ENCODE assay signal across 9 cellular contexts in the genomic region with DNA sequence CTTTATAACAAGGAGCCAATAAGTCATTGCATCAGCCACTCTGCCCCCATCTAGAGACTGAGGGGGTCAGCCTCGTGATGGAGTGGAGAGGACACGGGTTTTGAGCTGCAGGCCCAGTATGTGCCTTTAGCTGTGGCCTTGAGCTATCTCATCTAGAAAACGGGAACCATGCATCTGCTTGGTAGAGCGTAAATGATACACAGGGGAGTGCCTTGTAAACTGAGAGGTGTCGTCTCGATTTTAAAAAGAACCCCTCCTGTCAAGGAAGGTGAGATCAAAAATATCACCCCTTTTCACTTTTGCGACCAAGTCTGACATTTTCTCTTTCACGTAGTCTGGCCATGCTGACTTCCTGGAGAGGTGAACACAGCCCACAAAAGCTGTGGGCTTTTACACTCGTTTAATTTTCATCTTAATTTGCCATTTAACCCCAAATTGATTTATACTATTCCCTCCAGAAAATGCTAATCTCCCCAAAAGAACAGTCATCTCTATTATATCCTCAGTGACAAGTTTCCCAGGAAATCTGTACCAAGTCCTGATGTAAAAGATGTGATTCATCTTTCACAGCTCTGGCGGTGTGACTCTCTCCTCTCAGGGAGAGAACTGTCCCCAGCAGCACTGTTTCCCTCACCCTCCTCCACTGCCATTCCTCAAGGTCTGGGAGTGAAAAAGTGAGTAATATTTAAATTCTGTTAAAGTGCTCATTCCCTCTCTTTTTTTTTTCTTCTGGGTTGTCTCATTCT. TPM values are rescaled to one million over a fixed set of nuclear protein-coding genes. Genes with fewer than 3 reads are reported as not detected.
A peak's percentile ranks its signal among the peaks of the same experiment; 100 is the strongest.
DNase-seq lines count a peak whose midpoint lies in the region; ATAC-seq and TF ChIP-seq lines count a peak whose summit lies in the region.
"Had no signal": no experiment of that assay in that cellular context is flagged by ENCODE, and none has a peak within 500 bp of the region (broad histone marks: within the 10 kb centered on the region; RNA-seq: fewer than 3 reads in every experiment).

No MANE protein-coding gene starts in this region.

- H3K9me3 Mint-ChIP-seq in central memory CD8-positive, alpha-beta T cell = no peaks in the 10 kb centered on the region
- no peaks in the 10 kb centered on the region for H3K9me3 Mint-ChIP-seq in stimulated activated naive CD8-positive, alpha-beta T cell treated with anti-CD3 and anti-CD28 coated beads, Interleukin-15, amount 100 ng/mL, for 72 hours

- H3K4me3 Mint-ChIP-seq in central memory CD8-positive, alpha-beta T cell = peak overlapping the region; percentile 67
- peak overlapping the region; percentile 69 to 74 for H3K4me3 Mint-ChIP-seq in stimulated activated naive CD8-positive, alpha-beta T cell treated with anti-CD3 and anti-CD28 coated beads, Interleukin-15, amount 100 ng/mL, for 72 hours

- peak overlapping the region; percentile 94 for H3K27ac Mint-ChIP-seq in central memory CD8-positive, alpha-beta T cell (ENCODE audit: low read depth)
- H3K27ac Mint-ChIP-seq in stimulated activated naive CD8-positive, alpha-beta T cell treated with anti-CD3 and anti-CD28 coated beads, Interleukin-15, amount 100 ng/mL, for 72 hours = peak overlapping the region; percentile 93 to 97

- no peak for TF ChIP-seq CTCF in GM06990 (IDR thresholded peaks at IDR 0.05; ENCODE audit: insufficient read depth, low read length, poor library complexity, severe bottlenecking)

- no peaks in the 10 kb centered on the region for H3K27me3 ChIP-seq in GM06990 (replicated peaks; ENCODE audit: control insufficient read depth, insufficient read depth, low read length)
- H3K27me3 ChIP-seq: SJSA1 had no signal

- peaks cover 77% of the 10 kb centered on the region for H3K4me1 Mint-ChIP-seq in central memory CD8-positive, alpha-beta T cell
- peaks cover 92% of the 10 kb centered on the region for H3K4me1 Mint-ChIP-seq in stimulated activated naive CD8-positive, alpha-beta T cell treated with anti-CD3 and anti-CD28 coated beads, Interleukin-15, amount 100 ng/mL, for 72 hours

- H3K4me3 ChIP-seq in GM06990 (replicated peaks; ENCODE audit: low read depth, low read length) = no peak overlapping the region; the same call in 1 of the 2 replicates
- H3K4me3 ChIP-seq: SJSA1 had no signal

- peak; percentile 59 for ATAC-seq in GM21423 (IDR thresholded peaks at IDR 0.05; ENCODE audit: unreplicated experiment)
- peak; percentile 5 for ATAC-seq in central memory CD8-positive, alpha-beta T cell (replicated peaks; ENCODE audit: extremely low read depth, poor library complexity, severe bottlenecking)
- ATAC-seq in stimulated activated naive CD8-positive, alpha-beta T cell treated with anti-CD3 and anti-CD28 coated beads, Interleukin-15, amount 100 ng/mL, for 72 hours = no peak
- ATAC-seq in left cardiac atrium = no peak

- no peaks in the 10 kb centered on the region; the same call in 1 of the 2 replicates for H3K36me3 ChIP-seq in GM06990 (ENCODE audit: control insufficient read depth, insufficient read depth, low read length)
- H3K36me3 ChIP-seq: SJSA1 had no signal

- peaks cover 29% of the 10 kb centered on the region for H3K36me3 Mint-ChIP-seq in central memory CD8-positive, alpha-beta T cell (ENCODE audit: insufficient read depth)

- H3K27me3 Mint-ChIP-seq in central memory CD8-positive, alpha-beta T cell = no peaks in the 10 kb centered on the region
- H3K27me3 Mint-ChIP-seq in stimulated activated naive CD8-positive, alpha-beta T cell treated with anti-CD3 and anti-CD28 coated beads, Interleukin-15, amount 100 ng/mL, for 72 hours = no peaks in the 10 kb centered on the region

- intact Hi-C loops in left cardiac atrium (cut with DNase I) = no loop called here

- DNase-seq in GM06990 (ENCODE audit: extremely low read depth, insufficient read length) (peak; percentile 81), HK-2 (ENCODE audit: unreplicated experiment) (peak; percentile 45), left cardiac atrium (no peak), midbrain (lab: John Stamatoyannopoulos, UW) (no peak), KG1 (lab: John Stamatoyannopoulos, UW) (no peak)
- peak in 1 of 2 donors; percentile 31 for DNase-seq in central memory CD8-positive, alpha-beta T cell (ENCODE audit: low spot score in 2 of 2)
- DNase-seq in stimulated activated naive CD8-positive, alpha-beta T cell treated with anti-CD3 and anti-CD28 coated beads, Interleukin-15, amount 100 ng/mL, for 72 hours = peak; percentile 35 to 38

RNA-seq across cellular contexts. Expression of a gene that starts 30.6 kb away (rescaled TPM):
- total RNA-seq in left cardiac atrium = 1 to 10 TPM; 3.1 to 5.0 TPM

Comparison
In these comparisons a context has a peak if more than half of its experiments do, and no peak if none do; other contexts are left out.
1. DNase-seq: peak in GM06990 (single experiment), HK-2 (single experiment) and stimulated activated naive CD8-positive, alpha-beta T cell treated with anti-CD3 and anti-CD28 coated beads, Interleukin-15, amount 100 ng/mL, for 72 hours (2 of 2); none in left cardiac atrium (single experiment), midbrain (single experiment) and KG1 (single experiment).
2. ATAC-seq: peak in GM21423 (single experiment) and central memory CD8-positive, alpha-beta T cell (single experiment); none in stimulated activated naive CD8-positive, alpha-beta T cell treated with anti-CD3 and anti-CD28 coated beads, Interleukin-15, amount 100 ng/mL, for 72 hours (single experiment) and left cardiac atrium (0 of 2).